8 cellular contexts compared by ENCODE assay signal in genomic region chr20:10034717-10035571, GRCh38. TPM values are rescaled to one million over a fixed set of nuclear protein-coding genes. Genes with fewer than 3 reads are reported as not detected.
DNase-seq lines count a peak whose midpoint lies in the region; ATAC-seq lines count a peak whose summit lies in the region.

Gene ANKEF1 (plus strand): TSS chr20:10034987. CDS start chr20:10038302, 3,315 bp downstream.

- DNase-seq in COLO668 (lab: John Stamatoyannopoulos, UW; ENCODE audit: unreplicated experiment) (peak; percentile 98), HUDEP-2 (lab: John Stamatoyannopoulos, UW; ENCODE audit: unreplicated experiment in 76 of 76) (peak in 73 of 76 experiments; percentile 12 to 86 (median 68)), NOMO-1 treated with dmso at 0.1 percent for 144 hours (lab: John Stamatoyannopoulos, UW; ENCODE audit: unreplicated experiment) (peak; percentile 53), fibroblast of gingiva (ENCODE audit: low read depth) (peak; percentile 64), naive B cell (peak; percentile 80)
- peak; percentile 63 for DNase-seq in activated T-cell treated with anti-CD3 and anti-CD28 coated beads, Interleukin-2, amount 50 U/mL, for 4 hours
- peak; percentile 41 to 46 for DNase-seq in stimulated activated CD8-positive, alpha-beta memory T cell treated with anti-CD3 and anti-CD28 coated beads, Interleukin-7, amount 100 ng/mL, for 48 hours (ENCODE audit: extremely low read depth in 1 of 2, low read depth in 1 of 2)

- H3K9me3 Mint-ChIP-seq in activated T-cell treated with anti-CD3 and anti-CD28 coated beads, Interleukin-2, amount 50 U/mL, for 4 hours = no peaks in the 10 kb centered on the region
- H3K9me3 Mint-ChIP-seq in naive B cell = peaks cover 0 to 3% (median 0%) of the 10 kb centered on the region in 7 donors

- H3K27ac Mint-ChIP-seq in naive B cell = peak within 1 kb of the TSS; percentile 22 to 86 (median 74)

- peak within 1 kb of the TSS; percentile 55 for H3K4me3 Mint-ChIP-seq in activated T-cell treated with anti-CD3 and anti-CD28 coated beads, Interleukin-2, amount 50 U/mL, for 4 hours
- H3K4me3 Mint-ChIP-seq in naive B cell = peak within 1 kb of the TSS; percentile 49 to 86 (median 82)

- H3K27me3 Mint-ChIP-seq in activated T-cell treated with anti-CD3 and anti-CD28 coated beads, Interleukin-2, amount 50 U/mL, for 4 hours (ENCODE audit: low read depth) = peaks cover 5% of the 10 kb centered on the region
- peaks cover 9 to 12% (median 10%) of the 10 kb centered on the region in 3 donors for H3K27me3 Mint-ChIP-seq in naive B cell

- peak; percentile 98 for ATAC-seq in GM21390 (IDR thresholded peaks at IDR 0.05; ENCODE audit: unreplicated experiment)
- peak; percentile 90 to 94 for ATAC-seq in activated T-cell treated with anti-CD3 and anti-CD28 coated beads, Interleukin-2, amount 50 U/mL, for 4 hours
- ATAC-seq in naive B cell (ENCODE audit: low read depth in 2 of 2) = peak; percentile 96 to 97

- peaks cover 3% of the 10 kb centered on the region for H3K36me3 Mint-ChIP-seq in activated T-cell treated with anti-CD3 and anti-CD28 coated beads, Interleukin-2, amount 50 U/mL, for 4 hours (ENCODE audit: insufficient read depth)
- H3K36me3 Mint-ChIP-seq in naive B cell = no peaks in the 10 kb centered on the region

- peaks cover 12% of the 10 kb centered on the region for H3K4me1 Mint-ChIP-seq in activated T-cell treated with anti-CD3 and anti-CD28 coated beads, Interleukin-2, amount 50 U/mL, for 4 hours (ENCODE audit: low read depth)
- H3K4me1 Mint-ChIP-seq in naive B cell = peaks cover 4 to 16% (median 5%) of the 10 kb centered on the region in 3 donors

RNA-seq across cellular contexts. Expression of gene ANKEF1, which starts in this region (rescaled TPM):
- total RNA-seq in activated T-cell treated with anti-CD3 and anti-CD28 coated beads, Interleukin-2, amount 50 U/mL, for 4 hours = 1 to 10 TPM in 2 of 3 donors, under 1 TPM in 1; 0.30 to 2.3 (median 1.6) TPM
- 1 to 10 TPM; 1.2 to 6.0 (median 3.6) TPM for polyA plus RNA-seq in naive B cell (ENCODE audit: low read depth in 6 of 6)

Comparison
In these comparisons a context has a peak if more than half of its experiments do, and no peak if none do; other contexts are left out.
1. Peak in every context shown above with its lines: DNase-seq and ATAC-seq.
2. DNase-seq: peak in every context shown above with its lines; median percentile 98 in COLO668; 80 in naive B cell; 68 in HUDEP-2; 64 in fibroblast of gingiva; 63 in activated T-cell treated with anti-CD3 and anti-CD28 coated beads, Interleukin-2, amount 50 U/mL, for 4 hours; 53 in NOMO-1 treated with dmso at 0.1 percent for 144 hours; 44 in stimulated activated CD8-positive, alpha-beta memory T cell treated with anti-CD3 and anti-CD28 coated beads, Interleukin-7, amount 100 ng/mL, for 48 hours.